Comparison of ENCODE assay signal across 21 cellular contexts in genomic region chr6:75752365-75752764, GRCh38. TPM values are rescaled to one million over a fixed set of nuclear protein-coding genes. Genes with fewer than 3 reads are reported as not detected.
A peak's percentile ranks its signal among the peaks of the same experiment; 100 is the strongest.
DNase-seq lines count a peak whose midpoint lies in the region; TF ChIP-seq lines count a peak whose summit lies in the region.
"Had no signal": no experiment of that assay in that cellular context is flagged by ENCODE, and none has a peak within 500 bp of the region (broad histone marks: within the 10 kb centered on the region; RNA-seq: fewer than 3 reads in every experiment).

No MANE protein-coding gene starts in this region.

- H3K27me3 ChIP-seq in PC-9 (ENCODE audit: insufficient read depth, low read depth) = no peaks in the 10 kb centered on the region
- no peaks in the 10 kb centered on the region for H3K27me3 ChIP-seq in uterus

- peak overlapping the region; percentile 88 for H3K4me2 ChIP-seq in PC-9

- H3K9me3 ChIP-seq in PC-9 (ENCODE audit: insufficient read depth, low read depth) (peaks cover 16% of the 10 kb centered on the region; the same call in 1 of the 2 replicates), uterus (no peaks in the 10 kb centered on the region)

- H3K9me3 Mint-ChIP-seq in neural crest cell = no peaks in the 10 kb centered on the region
- H3K9me3 Mint-ChIP-seq: naive thymus-derived CD8-positive, alpha-beta T cell had no signal

- H3K9me2 ChIP-seq in PC-9 (ENCODE audit: insufficient read depth) = no peaks in the 10 kb centered on the region

- H3K36me3 ChIP-seq in PC-9 (ENCODE audit: low read depth) (peaks cover 17% of the 10 kb centered on the region), uterus (no peaks in the 10 kb centered on the region)

- no peaks in the 10 kb centered on the region for H4K20me1 ChIP-seq in PC-9 (ENCODE audit: insufficient read depth)

- H2AFZ ChIP-seq in PC-9 = no peak overlapping the region

- CTCF ChIA-PET in PC-9 (lab: Charles Lee) = no interaction called here

- BruUV-seq in PC-9 (replicated peaks; lab: Mats Ljungman, UMichigan) = no TSS peak

- H3K27ac ChIP-seq in PC-9 (peak overlapping the region; percentile 97), uterus (no peak overlapping the region)
- H3K27ac ChIP-seq: WERI-Rb-1 had no signal

- intact Hi-C loops in PC-9 (cut with micrococcal nuclease; ENCODE audit: unreplicated experiment) = loop anchor here (5.0 kb wide), 2 partner anchors 100 to 470 kb away; partner anchors contain the start of gene TMEM30A
- intact Hi-C loops in uterus (cut with DNase I; ENCODE audit: low total_unique reads) = no loop called here

- POLR2A ChIA-PET in PC-9 (lab: Charles Lee; ENCODE audit: unreplicated experiment) = no interaction called here

- no peak overlapping the region for H3K27ac Mint-ChIP-seq in neural crest cell (ENCODE audit: unreplicated experiment)
- H3K27ac Mint-ChIP-seq: naive thymus-derived CD8-positive, alpha-beta T cell had no signal

- TF ChIP-seq POLR2A in uterus (IDR thresholded peaks at IDR 0.05) = no peak

- DNase-seq in PC-9 (peak; percentile 27 to 73), epithelial cell of esophagus (ENCODE audit: low read depth) (peak; percentile 42), neural crest cell (ENCODE audit: low read depth, low spot score) (no peak), NCI-H524 (lab: John Stamatoyannopoulos, UW) (no peak), SIG-M5 treated with dmso at 0.1 percent for 504 hours (lab: John Stamatoyannopoulos, UW; ENCODE audit: unreplicated experiment) (no peak), uterus (no peak)
- DNase-seq in activated CD4-positive, alpha-beta T cell treated with anti-CD3 and anti-CD28 coated beads for 4 hours = no peak
- DNase-seq: amniotic stem cell; COR-L47; erythroblast; head of caudate nucleus; Kasumi-1; left colon; naive thymus-derived CD8-positive, alpha-beta T cell; NCI-H187 treated with DMSO at 0.1 percent for 48 hours; NCI-H526 treated with DMSO at 0.1 percent for 48 hours; OCI-M1; retina; stimulated activated CD4-positive, alpha-beta T cell treated with anti-CD3 and anti-CD28 coated beads, Interleukin-1b, Interleukin-23, amount 100 ng/mL, for 48 hours; WERI-Rb-1 had no signal

- H3K4me3 Mint-ChIP-seq in neural crest cell = peak overlapping the region; percentile 51
- H3K4me3 Mint-ChIP-seq: naive thymus-derived CD8-positive, alpha-beta T cell had no signal

- H3K4me1 ChIP-seq in PC-9 (replicated peaks; ENCODE audit: insufficient read depth) (peaks cover 45% of the 10 kb centered on the region), uterus (no peaks in the 10 kb centered on the region)

- peaks cover 14% of the 10 kb centered on the region for H3K4me1 Mint-ChIP-seq in neural crest cell

- peaks cover 5% of the 10 kb centered on the region for H3K27me3 Mint-ChIP-seq in neural crest cell (ENCODE audit: low read depth)

- H3K79me2 ChIP-seq in PC-9 (ENCODE audit: low read depth) = peaks cover 79% of the 10 kb centered on the region

- H3F3A ChIP-seq in PC-9 (ENCODE audit: insufficient read depth, low read depth) = peaks cover 45% of the 10 kb centered on the region

- no peak for TF ChIP-seq CTCF in PC-9 (conservative IDR thresholded peaks at IDR 0.05)
- no peak for TF ChIP-seq CTCF in epithelial cell of esophagus (IDR thresholded peaks at IDR 0.05; ENCODE audit: insufficient read depth, low read depth, low read length, missing control alignments)
- no peak for TF ChIP-seq CTCF in neural crest cell (conservative IDR thresholded peaks at IDR 0.05)
- no peak for TF ChIP-seq CTCF in uterus (IDR thresholded peaks at IDR 0.05)

- H3K4me3 ChIP-seq in GM08714 (ENCODE audit: low read length) = peak overlapping the region; percentile 24; the same call in 1 of the 2 replicates
- H3K4me3 ChIP-seq in PC-9 = peak overlapping the region; percentile 15; the same call in 1 of the 2 replicates
- H3K4me3 ChIP-seq in epithelial cell of esophagus (ENCODE audit: low read length) = no peak overlapping the region
- H3K4me3 ChIP-seq in uterus = no peak overlapping the region

- no peaks in the 10 kb centered on the region for H3K36me3 Mint-ChIP-seq in neural crest cell (ENCODE audit: low read depth)

RNA-seq across cellular contexts. Expression of gene MYO6, which starts 3.3 kb away (rescaled TPM):
- total RNA-seq in PC-9 (2021) = 93.0 and 98.2 TPM in 2 replicates
- total RNA-seq in neural crest cell = 24.5 and 25.7 TPM in 2 replicates
- total RNA-seq in uterus = 10 to 100 TPM in 2 of 4 donors, 1 to 10 TPM in 2; 8.2 to 25.0 (median 14.1) TPM

Comparison
In these comparisons a context has a peak if more than half of its experiments do, and no peak if none do; other contexts are left out.
1. H3K4me3 ChIP-seq: peak in GM08714 (single experiment) and PC-9 (single experiment); none in epithelial cell of esophagus (single experiment) and uterus (0 of 2).
2. DNase-seq: peak in PC-9 (2 of 2) and epithelial cell of esophagus (single experiment); none in neural crest cell (single experiment), activated CD4-positive, alpha-beta T cell treated with anti-CD3 and anti-CD28 coated beads for 4 hours (0 of 2), NCI-H524 (0 of 2), SIG-M5 treated with dmso at 0.1 percent for 504 hours (single experiment) and uterus (0 of 2).